In the genomic region with DNA sequence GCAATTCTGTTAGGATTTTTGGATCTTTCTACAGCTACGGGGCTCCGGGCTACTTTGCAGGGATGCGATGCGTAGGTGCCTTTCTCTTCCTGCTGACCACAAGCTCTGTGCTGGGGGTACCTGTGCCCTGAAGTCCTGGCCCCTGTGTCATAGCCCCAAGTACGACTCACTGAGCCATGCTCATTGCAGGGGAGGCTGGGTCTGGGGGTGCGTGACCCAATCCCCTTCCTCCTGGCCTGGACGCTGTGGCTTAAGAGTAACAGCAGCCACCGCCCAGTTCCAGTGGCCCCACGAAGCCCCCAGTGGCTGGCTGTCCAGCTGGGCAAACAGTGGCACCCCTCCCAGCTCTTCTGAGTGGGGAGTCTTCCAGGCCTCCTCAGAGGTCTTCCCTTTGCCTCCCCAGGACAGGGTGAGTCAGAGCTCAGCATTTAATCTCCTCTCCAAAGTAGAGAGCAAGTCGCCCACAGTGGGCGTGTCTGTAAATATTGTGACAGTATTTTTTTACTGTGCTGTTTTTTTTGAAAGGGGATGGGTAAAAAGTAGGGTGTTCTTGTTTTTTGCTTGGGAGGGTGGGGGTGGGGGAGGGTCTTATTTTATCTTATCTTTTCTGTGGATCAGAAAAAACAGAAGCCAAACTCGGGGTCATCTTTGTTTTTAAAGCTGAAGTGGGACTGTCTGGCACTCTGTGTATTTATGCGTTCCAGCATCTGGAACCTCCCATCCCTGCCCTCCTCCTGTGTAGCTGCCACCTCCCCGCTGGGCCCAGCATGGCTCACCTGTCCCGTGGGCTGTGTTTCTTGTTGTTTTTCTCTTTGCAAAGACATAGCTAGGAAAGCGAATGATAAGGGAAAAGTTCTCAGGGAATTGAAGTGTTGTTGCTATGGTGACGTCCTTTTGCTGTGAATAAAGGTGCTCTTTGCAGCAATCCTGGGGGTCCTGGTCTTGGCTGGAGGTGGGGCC, we compare ENCODE assay signal across 1 cellular context.
A peak's percentile ranks its signal among the peaks of the same experiment; 100 is the strongest.
TF ChIP-seq lines count a peak whose summit lies in the region.

No MANE protein-coding gene starts in this region.

TF ChIP-seq in K562, 482 proteins besides CTCF, POLR2A, EP300 and RAD21:
- TF ChIP-seq RBBP5 (IDR thresholded peaks at IDR 0.05; ENCODE audit: borderline replicate concordance, insufficient read depth, low read length, poor library complexity, severe bottlenecking), result peak; percentile 23
- peak; percentile 89 for TF ChIP-seq JUND (IDR thresholded peaks at IDR 0.05; ENCODE audit: borderline replicate concordance, low read depth, low read length)
- TF ChIP-seq JUND (tag; IDR thresholded peaks at IDR 0.05; ENCODE audit: borderline replicate concordance, low read depth, low read length), result peak; percentile 69; the same call in 1 of the 3 replicates
- TF ChIP-seq, protein P1, sequence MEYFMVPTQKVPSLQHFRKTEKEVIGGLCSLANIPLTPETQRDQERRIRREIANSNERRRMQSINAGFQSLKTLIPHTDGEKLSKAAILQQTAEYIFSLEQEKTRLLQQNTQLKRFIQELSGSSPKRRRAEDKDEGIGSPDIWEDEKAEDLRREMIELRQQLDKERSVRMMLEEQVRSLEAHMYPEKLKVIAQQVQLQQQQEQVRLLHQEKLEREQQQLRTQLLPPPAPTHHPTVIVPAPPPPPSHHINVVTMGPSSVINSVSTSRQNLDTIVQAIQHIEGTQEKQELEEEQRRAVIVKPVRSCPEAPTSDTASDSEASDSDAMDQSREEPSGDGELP (CRISPR knock-in tag; IDR thresholded peaks at IDR 0.05; ENCODE audit: borderline replicate concordance), result peak; percentile 59; the same call in 1 of the 2 replicates
- no peak for TF ChIP-seq ATF7 (IDR thresholded peaks at IDR 0.05)
- no peak for TF ChIP-seq PHF21A (IDR thresholded peaks at IDR 0.05; ENCODE audit: borderline replicate concordance, low read depth)
- TF ChIP-seq SFPQ (IDR thresholded peaks at IDR 0.05; ENCODE audit: low read depth, low read length), result no peak
- TF ChIP-seq ARID1B (IDR thresholded peaks at IDR 0.05), result peak; percentile 56
- TF ChIP-seq ZNF384 (IDR thresholded peaks at IDR 0.05; ENCODE audit: low read depth, low read length), result peak; percentile 84
- TF ChIP-seq FOXA3 (CRISPR knock-in tag; conservative IDR thresholded peaks at IDR 0.05 in 1 of 2, IDR thresholded peaks at IDR 0.05 in 1 of 2), result peak; percentile 6 to 42; a peak in 1 of 4 replicates
- TF ChIP-seq MYNN (IDR thresholded peaks at IDR 0.05), result no peak; the same call in none of the 2 replicates
- TF ChIP-seq MYNN (CRISPR knock-in tag; IDR thresholded peaks at IDR 0.05), result 0 out of 2 replicates have a peak, but pooled peaks have one; percentile 38
- TF ChIP-seq ZBTB33 (CRISPR knock-in tag; IDR thresholded peaks at IDR 0.05), result no peak
- TF ChIP-seq HNRNPK (IDR thresholded peaks at IDR 0.05; ENCODE audit: low read depth, low read length, poor library complexity, severe bottlenecking), result no peak
- no peak for TF ChIP-seq SRSF1 (IDR thresholded peaks at IDR 0.05; ENCODE audit: low read depth, low read length)
- peak; percentile 53; the same call in 1 of the 2 replicates for TF ChIP-seq ZBTB7A (IDR thresholded peaks at IDR 0.05; ENCODE audit: borderline replicate concordance, control insufficient read depth, low read depth, low read length)
- TF ChIP-seq PTBP1 (IDR thresholded peaks at IDR 0.05; ENCODE audit: low read depth, low read length), result no peak
- peak; percentile 57; the same call in 1 of the 2 replicates for TF ChIP-seq SMARCA4 (IDR thresholded peaks at IDR 0.05)
- TF ChIP-seq DPF2 (IDR thresholded peaks at IDR 0.05), result peak; percentile 69
- peak; percentile 19; the same call in 1 of the 2 replicates for TF ChIP-seq CBFA2T2 (conservative IDR thresholded peaks at IDR 0.05)
- no peak for TF ChIP-seq SP1 (CRISPR knock-in tag; IDR thresholded peaks at IDR 0.05)
- peak; percentile 78 for TF ChIP-seq FOSL1 (tag; conservative IDR thresholded peaks at IDR 0.05)
- peak; percentile 62; the same call in 1 of the 2 replicates for TF ChIP-seq ZNF263 (CRISPR knock-in tag; IDR thresholded peaks at IDR 0.05; ENCODE audit: borderline replicate concordance)
- TF ChIP-seq ATF1 (CRISPR knock-in tag; IDR thresholded peaks at IDR 0.05), result no peak
- TF ChIP-seq ATF1 (tag; IDR thresholded peaks at IDR 0.05), result no peak
- TF ChIP-seq NFE2 (IDR thresholded peaks at IDR 0.05; ENCODE audit: low read depth), result peak; percentile 3; the same call in 1 of the 2 replicates
- peak; percentile 38; the same call in 1 of the 2 replicates for TF ChIP-seq ZNF740 (CRISPR knock-in tag; IDR thresholded peaks at IDR 0.05)
- TF ChIP-seq ZNF740 (tag; IDR thresholded peaks at IDR 0.05), result no peak
- no peak for TF ChIP-seq ZNF311 (CRISPR knock-in tag; IDR thresholded peaks at IDR 0.05)
- TF ChIP-seq RB1 (IDR thresholded peaks at IDR 0.05; ENCODE audit: low read depth), result no peak
- TF ChIP-seq RFX1 (IDR thresholded peaks at IDR 0.05), result peak; percentile 89
- TF ChIP-seq FOS (IDR thresholded peaks at IDR 0.05; ENCODE audit: extremely low read depth, insufficient read length), result peak; percentile 40
- TF ChIP-seq CBFA2T3 (IDR thresholded peaks at IDR 0.05), result 0 out of 2 replicates have a peak, but pooled peaks have one; percentile 13
- TF ChIP-seq SMARCE1 (IDR thresholded peaks at IDR 0.05), result peak; percentile 68; the same call in 1 of the 2 replicates
- TF ChIP-seq, protein P2, sequence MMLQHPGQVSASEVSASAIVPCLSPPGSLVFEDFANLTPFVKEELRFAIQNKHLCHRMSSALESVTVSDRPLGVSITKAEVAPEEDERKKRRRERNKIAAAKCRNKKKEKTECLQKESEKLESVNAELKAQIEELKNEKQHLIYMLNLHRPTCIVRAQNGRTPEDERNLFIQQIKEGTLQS (IDR thresholded peaks at IDR 0.05), result peak; percentile 79
- TF ChIP-seq, protein P2 (CRISPR knock-in tag; conservative IDR thresholded peaks at IDR 0.05), result no peak
- TF ChIP-seq SMARCC2 (IDR thresholded peaks at IDR 0.05; ENCODE audit: low read depth), result 0 out of 2 replicates have a peak, but pooled peaks have one; percentile 38
- TF ChIP-seq ZC3H11A (IDR thresholded peaks at IDR 0.05; ENCODE audit: low read depth, low read length), result no peak
- no peak for TF ChIP-seq EHMT2 (IDR thresholded peaks at IDR 0.05)
- peak; percentile 68; the same call in 1 of the 2 replicates for TF ChIP-seq JUN (IDR thresholded peaks at IDR 0.05; ENCODE audit: borderline replicate concordance, low read depth, low read length)
- TF ChIP-seq JUN (CRISPR knock-in tag; IDR thresholded peaks at IDR 0.05; ENCODE audit: borderline replicate concordance), result no peak
- TF ChIP-seq EGR1 (conservative IDR thresholded peaks at IDR 0.05), result peak; percentile 66
